In the genomic region with DNA sequence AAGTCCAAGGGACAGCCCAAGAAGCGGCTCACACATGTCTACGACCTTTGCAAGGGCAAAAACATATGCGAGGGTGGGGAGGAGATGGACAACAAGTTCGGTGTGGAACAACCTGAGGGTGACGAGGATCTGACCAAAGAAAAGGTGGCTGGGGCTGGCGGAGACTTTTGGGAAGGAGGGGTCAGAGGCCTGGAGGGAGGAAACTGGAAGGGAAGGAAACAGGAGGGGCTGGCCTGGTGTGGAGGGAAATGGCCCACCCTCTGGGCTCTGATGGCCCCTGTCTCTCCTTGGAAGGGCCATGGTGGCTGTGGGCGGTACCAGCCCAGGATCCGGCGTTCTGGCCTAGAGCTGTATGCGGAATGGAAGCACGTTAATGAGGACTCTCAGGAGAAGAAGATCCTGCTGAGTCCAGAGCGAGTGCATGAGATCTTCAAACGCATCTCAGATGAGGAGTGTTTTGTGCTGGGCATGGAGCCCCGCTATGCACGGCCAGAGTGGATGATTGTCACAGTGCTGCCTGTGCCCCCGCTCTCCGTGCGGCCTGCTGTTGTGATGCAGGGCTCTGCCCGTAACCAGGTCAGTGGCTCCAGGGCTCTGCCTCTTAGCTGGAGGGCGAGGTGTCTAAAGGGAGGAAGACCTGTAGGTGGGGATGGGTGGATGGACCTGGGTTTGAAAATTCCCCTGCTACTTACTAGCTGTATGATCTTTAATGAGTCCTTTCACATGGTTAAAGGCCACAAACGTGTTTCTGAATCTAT, we compare ENCODE assay signal across 2 cellular contexts.
A peak's percentile ranks its signal among the peaks of the same experiment; 100 is the strongest.
TF ChIP-seq lines count a peak whose summit lies in the region.

No MANE protein-coding gene starts in this region.

TF ChIP-seq in A549, 52 proteins besides CTCF, POLR2A, EP300 and RAD21:
- TF ChIP-seq FOSB (CRISPR knock-in tag; IDR thresholded peaks at IDR 0.05), result no peak
- 0 out of 2 replicates have a peak, but pooled peaks have one; percentile 28 for TF ChIP-seq POLR2AphosphoS2 (conservative IDR thresholded peaks at IDR 0.05; ENCODE audit: low read length)
- no peak for TF ChIP-seq CHD4 (IDR thresholded peaks at IDR 0.05; ENCODE audit: borderline replicate concordance)
- TF ChIP-seq, protein P1, sequence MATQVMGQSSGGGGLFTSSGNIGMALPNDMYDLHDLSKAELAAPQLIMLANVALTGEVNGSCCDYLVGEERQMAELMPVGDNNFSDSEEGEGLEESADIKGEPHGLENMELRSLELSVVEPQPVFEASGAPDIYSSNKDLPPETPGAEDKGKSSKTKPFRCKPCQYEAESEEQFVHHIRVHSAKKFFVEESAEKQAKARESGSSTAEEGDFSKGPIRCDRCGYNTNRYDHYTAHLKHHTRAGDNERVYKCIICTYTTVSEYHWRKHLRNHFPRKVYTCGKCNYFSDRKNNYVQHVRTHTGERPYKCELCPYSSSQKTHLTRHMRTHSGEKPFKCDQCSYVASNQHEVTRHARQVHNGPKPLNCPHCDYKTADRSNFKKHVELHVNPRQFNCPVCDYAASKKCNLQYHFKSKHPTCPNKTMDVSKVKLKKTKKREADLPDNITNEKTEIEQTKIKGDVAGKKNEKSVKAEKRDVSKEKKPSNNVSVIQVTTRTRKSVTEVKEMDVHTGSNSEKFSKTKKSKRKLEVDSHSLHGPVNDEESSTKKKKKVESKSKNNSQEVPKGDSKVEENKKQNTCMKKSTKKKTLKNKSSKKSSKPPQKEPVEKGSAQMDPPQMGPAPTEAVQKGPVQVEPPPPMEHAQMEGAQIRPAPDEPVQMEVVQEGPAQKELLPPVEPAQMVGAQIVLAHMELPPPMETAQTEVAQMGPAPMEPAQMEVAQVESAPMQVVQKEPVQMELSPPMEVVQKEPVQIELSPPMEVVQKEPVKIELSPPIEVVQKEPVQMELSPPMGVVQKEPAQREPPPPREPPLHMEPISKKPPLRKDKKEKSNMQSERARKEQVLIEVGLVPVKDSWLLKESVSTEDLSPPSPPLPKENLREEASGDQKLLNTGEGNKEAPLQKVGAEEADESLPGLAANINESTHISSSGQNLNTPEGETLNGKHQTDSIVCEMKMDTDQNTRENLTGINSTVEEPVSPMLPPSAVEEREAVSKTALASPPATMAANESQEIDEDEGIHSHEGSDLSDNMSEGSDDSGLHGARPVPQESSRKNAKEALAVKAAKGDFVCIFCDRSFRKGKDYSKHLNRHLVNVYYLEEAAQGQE (IDR thresholded peaks at IDR 0.05), result no peak
- TF ChIP-seq HOXB5 (CRISPR knock-in tag; IDR thresholded peaks at IDR 0.05), result no peak
- TF ChIP-seq, protein P2, sequence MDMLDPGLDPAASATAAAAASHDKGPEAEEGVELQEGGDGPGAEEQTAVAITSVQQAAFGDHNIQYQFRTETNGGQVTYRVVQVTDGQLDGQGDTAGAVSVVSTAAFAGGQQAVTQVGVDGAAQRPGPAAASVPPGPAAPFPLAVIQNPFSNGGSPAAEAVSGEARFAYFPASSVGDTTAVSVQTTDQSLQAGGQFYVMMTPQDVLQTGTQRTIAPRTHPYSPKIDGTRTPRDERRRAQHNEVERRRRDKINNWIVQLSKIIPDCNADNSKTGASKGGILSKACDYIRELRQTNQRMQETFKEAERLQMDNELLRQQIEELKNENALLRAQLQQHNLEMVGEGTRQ (IDR thresholded peaks at IDR 0.05), result no peak
- TF ChIP-seq NR3C1 (IDR thresholded peaks at IDR 0.05), result no peak
- TF ChIP-seq JUN (IDR thresholded peaks at IDR 0.05), result 0 out of 5 replicates have a peak, but pooled peaks of 1 of the 2 experiments have one; percentile 5
- TF ChIP-seq RARB (CRISPR knock-in tag; IDR thresholded peaks at IDR 0.05), result no peak

TF ChIP-seq in IMR-90, 13 proteins besides CTCF, POLR2A, EP300 and RAD21:
- TF ChIP-seq RFX5 (IDR thresholded peaks at IDR 0.05; ENCODE audit: low read depth, low read length) (no peak), MXI1 (IDR thresholded peaks at IDR 0.05; ENCODE audit: borderline replicate concordance, low read depth, low read length) (no peak), FOS (IDR thresholded peaks at IDR 0.05; ENCODE audit: low read depth, low read length) (no peak), MAZ (IDR thresholded peaks at IDR 0.05; ENCODE audit: borderline replicate concordance, low read depth, low read length) (no peak), CHD1 (IDR thresholded peaks at IDR 0.05; ENCODE audit: low read depth, low read length) (no peak), NFE2L2 (IDR thresholded peaks at IDR 0.05; ENCODE audit: low read depth, low read length) (no peak), SMC3 (IDR thresholded peaks at IDR 0.05; ENCODE audit: low read depth, low read length) (no peak), MAFK (IDR thresholded peaks at IDR 0.05; ENCODE audit: low read depth, low read length) (no peak), BHLHE40 (IDR thresholded peaks at IDR 0.05; ENCODE audit: low read depth, low read length) (no peak), CEBPB (IDR thresholded peaks at IDR 0.05; ENCODE audit: low read depth, low read length) (no peak), RCOR1 (IDR thresholded peaks at IDR 0.05; ENCODE audit: insufficient replicate concordance, low read length) (no peak)
- TF ChIP-seq, protein P2 (IDR thresholded peaks at IDR 0.05; ENCODE audit: low read depth, low read length), result no peak
- TF ChIP-seq, protein P3, sequence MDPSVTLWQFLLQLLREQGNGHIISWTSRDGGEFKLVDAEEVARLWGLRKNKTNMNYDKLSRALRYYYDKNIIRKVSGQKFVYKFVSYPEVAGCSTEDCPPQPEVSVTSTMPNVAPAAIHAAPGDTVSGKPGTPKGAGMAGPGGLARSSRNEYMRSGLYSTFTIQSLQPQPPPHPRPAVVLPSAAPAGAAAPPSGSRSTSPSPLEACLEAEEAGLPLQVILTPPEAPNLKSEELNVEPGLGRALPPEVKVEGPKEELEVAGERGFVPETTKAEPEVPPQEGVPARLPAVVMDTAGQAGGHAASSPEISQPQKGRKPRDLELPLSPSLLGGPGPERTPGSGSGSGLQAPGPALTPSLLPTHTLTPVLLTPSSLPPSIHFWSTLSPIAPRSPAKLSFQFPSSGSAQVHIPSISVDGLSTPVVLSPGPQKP (IDR thresholded peaks at IDR 0.05; ENCODE audit: borderline replicate concordance, low read depth, low read length), result no peak
TF ChIP-seq in IMR-90: peak in this region for 0.
